In the genomic region with DNA sequence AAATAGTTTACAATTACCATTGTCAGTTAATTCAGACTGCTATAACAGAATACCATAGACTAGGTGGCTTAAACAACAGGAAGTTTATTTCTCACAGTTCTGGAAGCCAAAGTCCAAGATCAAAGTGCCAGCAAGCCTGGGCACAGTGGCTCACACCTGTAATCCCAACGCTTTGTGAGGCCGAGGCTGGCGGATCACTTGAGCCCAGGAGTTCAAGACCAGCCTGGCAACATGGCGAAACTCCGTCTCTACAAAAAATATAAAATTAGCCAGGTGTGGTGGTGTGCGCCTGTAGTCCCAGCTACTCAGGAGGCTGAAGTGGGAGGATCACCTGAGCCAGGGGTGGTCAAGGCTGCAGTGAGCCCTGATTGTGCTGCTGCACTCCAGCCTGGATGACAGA, we compare ENCODE assay signal across 1 cellular context.
TF ChIP-seq lines count a peak whose summit lies in the region.

No MANE protein-coding gene starts in this region.

TF ChIP-seq in HepG2, 621 proteins besides CTCF, POLR2A, EP300 and RAD21 (continued from another document and continues in another):
- TF ChIP-seq, protein P1, sequence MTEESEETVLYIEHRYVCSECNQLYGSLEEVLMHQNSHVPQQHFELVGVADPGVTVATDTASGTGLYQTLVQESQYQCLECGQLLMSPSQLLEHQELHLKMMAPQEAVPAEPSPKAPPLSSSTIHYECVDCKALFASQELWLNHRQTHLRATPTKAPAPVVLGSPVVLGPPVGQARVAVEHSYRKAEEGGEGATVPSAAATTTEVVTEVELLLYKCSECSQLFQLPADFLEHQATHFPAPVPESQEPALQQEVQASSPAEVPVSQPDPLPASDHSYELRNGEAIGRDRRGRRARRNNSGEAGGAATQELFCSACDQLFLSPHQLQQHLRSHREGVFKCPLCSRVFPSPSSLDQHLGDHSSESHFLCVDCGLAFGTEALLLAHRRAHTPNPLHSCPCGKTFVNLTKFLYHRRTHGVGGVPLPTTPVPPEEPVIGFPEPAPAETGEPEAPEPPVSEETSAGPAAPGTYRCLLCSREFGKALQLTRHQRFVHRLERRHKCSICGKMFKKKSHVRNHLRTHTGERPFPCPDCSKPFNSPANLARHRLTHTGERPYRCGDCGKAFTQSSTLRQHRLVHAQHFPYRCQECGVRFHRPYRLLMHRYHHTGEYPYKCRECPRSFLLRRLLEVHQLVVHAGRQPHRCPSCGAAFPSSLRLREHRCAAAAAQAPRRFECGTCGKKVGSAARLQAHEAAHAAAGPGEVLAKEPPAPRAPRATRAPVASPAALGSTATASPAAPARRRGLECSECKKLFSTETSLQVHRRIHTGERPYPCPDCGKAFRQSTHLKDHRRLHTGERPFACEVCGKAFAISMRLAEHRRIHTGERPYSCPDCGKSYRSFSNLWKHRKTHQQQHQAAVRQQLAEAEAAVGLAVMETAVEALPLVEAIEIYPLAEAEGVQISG (CRISPR knock-in tag; IDR thresholded peaks at IDR 0.05): no peak
- TF ChIP-seq TBL1XR1 (IDR thresholded peaks at IDR 0.05; ENCODE audit: borderline replicate concordance, low read length, partially characterized antibody): no peak
- TF ChIP-seq ZNF460 (CRISPR knock-in tag; IDR thresholded peaks at IDR 0.05; ENCODE audit: borderline replicate concordance): peak; percentile 81; the same call in 1 of the 2 replicates
- peak; percentile 25; the same call in 1 of the 2 replicates for TF ChIP-seq RXRB (CRISPR knock-in tag; IDR thresholded peaks at IDR 0.05; ENCODE audit: borderline replicate concordance)
- TF ChIP-seq, protein P2, sequence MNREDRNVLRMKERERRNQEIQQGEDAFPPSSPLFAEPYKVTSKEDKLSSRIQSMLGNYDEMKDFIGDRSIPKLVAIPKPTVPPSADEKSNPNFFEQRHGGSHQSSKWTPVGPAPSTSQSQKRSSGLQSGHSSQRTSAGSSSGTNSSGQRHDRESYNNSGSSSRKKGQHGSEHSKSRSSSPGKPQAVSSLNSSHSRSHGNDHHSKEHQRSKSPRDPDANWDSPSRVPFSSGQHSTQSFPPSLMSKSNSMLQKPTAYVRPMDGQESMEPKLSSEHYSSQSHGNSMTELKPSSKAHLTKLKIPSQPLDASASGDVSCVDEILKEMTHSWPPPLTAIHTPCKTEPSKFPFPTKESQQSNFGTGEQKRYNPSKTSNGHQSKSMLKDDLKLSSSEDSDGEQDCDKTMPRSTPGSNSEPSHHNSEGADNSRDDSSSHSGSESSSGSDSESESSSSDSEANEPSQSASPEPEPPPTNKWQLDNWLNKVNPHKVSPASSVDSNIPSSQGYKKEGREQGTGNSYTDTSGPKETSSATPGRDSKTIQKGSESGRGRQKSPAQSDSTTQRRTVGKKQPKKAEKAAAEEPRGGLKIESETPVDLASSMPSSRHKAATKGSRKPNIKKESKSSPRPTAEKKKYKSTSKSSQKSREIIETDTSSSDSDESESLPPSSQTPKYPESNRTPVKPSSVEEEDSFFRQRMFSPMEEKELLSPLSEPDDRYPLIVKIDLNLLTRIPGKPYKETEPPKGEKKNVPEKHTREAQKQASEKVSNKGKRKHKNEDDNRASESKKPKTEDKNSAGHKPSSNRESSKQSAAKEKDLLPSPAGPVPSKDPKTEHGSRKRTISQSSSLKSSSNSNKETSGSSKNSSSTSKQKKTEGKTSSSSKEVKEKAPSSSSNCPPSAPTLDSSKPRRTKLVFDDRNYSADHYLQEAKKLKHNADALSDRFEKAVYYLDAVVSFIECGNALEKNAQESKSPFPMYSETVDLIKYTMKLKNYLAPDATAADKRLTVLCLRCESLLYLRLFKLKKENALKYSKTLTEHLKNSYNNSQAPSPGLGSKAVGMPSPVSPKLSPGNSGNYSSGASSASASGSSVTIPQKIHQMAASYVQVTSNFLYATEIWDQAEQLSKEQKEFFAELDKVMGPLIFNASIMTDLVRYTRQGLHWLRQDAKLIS (CRISPR knock-in tag; IDR thresholded peaks at IDR 0.05): no peak
- TF ChIP-seq KDM3A (CRISPR knock-in tag; IDR thresholded peaks at IDR 0.05; ENCODE audit: low read depth): 0 out of 2 replicates have a peak, but pooled peaks have one; percentile 27
- TF ChIP-seq SOX5 (CRISPR knock-in tag; IDR thresholded peaks at IDR 0.05; ENCODE audit: borderline replicate concordance): peak; percentile 46; the same call in 1 of the 2 replicates
- no peak for TF ChIP-seq FOXP1 (IDR thresholded peaks at IDR 0.05)
- TF ChIP-seq FOXP1 (CRISPR knock-in tag; IDR thresholded peaks at IDR 0.05): peak; percentile 78
- TF ChIP-seq POLR2AphosphoS2 (IDR thresholded peaks at IDR 0.05; ENCODE audit: low read depth, low read length): no peak
- TF ChIP-seq, protein P3, sequence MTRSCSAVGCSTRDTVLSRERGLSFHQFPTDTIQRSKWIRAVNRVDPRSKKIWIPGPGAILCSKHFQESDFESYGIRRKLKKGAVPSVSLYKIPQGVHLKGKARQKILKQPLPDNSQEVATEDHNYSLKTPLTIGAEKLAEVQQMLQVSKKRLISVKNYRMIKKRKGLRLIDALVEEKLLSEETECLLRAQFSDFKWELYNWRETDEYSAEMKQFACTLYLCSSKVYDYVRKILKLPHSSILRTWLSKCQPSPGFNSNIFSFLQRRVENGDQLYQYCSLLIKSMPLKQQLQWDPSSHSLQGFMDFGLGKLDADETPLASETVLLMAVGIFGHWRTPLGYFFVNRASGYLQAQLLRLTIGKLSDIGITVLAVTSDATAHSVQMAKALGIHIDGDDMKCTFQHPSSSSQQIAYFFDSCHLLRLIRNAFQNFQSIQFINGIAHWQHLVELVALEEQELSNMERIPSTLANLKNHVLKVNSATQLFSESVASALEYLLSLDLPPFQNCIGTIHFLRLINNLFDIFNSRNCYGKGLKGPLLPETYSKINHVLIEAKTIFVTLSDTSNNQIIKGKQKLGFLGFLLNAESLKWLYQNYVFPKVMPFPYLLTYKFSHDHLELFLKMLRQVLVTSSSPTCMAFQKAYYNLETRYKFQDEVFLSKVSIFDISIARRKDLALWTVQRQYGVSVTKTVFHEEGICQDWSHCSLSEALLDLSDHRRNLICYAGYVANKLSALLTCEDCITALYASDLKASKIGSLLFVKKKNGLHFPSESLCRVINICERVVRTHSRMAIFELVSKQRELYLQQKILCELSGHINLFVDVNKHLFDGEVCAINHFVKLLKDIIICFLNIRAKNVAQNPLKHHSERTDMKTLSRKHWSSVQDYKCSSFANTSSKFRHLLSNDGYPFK (CRISPR knock-in tag; IDR thresholded peaks at IDR 0.05; ENCODE audit: borderline replicate concordance): no peak
- no peak for TF ChIP-seq NBN (conservative IDR thresholded peaks at IDR 0.05)
- TF ChIP-seq, protein P4, sequence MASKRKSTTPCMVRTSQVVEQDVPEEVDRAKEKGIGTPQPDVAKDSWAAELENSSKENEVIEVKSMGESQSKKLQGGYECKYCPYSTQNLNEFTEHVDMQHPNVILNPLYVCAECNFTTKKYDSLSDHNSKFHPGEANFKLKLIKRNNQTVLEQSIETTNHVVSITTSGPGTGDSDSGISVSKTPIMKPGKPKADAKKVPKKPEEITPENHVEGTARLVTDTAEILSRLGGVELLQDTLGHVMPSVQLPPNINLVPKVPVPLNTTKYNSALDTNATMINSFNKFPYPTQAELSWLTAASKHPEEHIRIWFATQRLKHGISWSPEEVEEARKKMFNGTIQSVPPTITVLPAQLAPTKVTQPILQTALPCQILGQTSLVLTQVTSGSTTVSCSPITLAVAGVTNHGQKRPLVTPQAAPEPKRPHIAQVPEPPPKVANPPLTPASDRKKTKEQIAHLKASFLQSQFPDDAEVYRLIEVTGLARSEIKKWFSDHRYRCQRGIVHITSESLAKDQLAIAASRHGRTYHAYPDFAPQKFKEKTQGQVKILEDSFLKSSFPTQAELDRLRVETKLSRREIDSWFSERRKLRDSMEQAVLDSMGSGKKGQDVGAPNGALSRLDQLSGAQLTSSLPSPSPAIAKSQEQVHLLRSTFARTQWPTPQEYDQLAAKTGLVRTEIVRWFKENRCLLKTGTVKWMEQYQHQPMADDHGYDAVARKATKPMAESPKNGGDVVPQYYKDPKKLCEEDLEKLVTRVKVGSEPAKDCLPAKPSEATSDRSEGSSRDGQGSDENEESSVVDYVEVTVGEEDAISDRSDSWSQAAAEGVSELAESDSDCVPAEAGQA (IDR thresholded peaks at IDR 0.05; ENCODE audit: low read depth): no peak
- TF ChIP-seq, protein P4 (CRISPR knock-in tag; IDR thresholded peaks at IDR 0.05; ENCODE audit: borderline replicate concordance): no peak
- TF ChIP-seq ZNF224 (CRISPR knock-in tag; IDR thresholded peaks at IDR 0.05): no peak
- TF ChIP-seq, protein P5, sequence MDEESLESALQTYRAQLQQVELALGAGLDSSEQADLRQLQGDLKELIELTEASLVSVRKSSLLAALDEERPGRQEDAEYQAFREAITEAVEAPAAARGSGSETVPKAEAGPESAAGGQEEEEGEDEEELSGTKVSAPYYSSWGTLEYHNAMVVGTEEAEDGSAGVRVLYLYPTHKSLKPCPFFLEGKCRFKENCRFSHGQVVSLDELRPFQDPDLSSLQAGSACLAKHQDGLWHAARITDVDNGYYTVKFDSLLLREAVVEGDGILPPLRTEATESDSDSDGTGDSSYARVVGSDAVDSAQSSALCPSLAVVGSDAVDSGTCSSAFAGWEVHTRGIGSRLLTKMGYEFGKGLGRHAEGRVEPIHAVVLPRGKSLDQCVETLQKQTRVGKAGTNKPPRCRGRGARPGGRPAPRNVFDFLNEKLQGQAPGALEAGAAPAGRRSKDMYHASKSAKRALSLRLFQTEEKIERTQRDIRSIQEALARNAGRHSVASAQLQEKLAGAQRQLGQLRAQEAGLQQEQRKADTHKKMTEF (CRISPR knock-in tag; IDR thresholded peaks at IDR 0.05): peak; percentile 27; the same call in 1 of the 2 replicates
- TF ChIP-seq, protein P6, sequence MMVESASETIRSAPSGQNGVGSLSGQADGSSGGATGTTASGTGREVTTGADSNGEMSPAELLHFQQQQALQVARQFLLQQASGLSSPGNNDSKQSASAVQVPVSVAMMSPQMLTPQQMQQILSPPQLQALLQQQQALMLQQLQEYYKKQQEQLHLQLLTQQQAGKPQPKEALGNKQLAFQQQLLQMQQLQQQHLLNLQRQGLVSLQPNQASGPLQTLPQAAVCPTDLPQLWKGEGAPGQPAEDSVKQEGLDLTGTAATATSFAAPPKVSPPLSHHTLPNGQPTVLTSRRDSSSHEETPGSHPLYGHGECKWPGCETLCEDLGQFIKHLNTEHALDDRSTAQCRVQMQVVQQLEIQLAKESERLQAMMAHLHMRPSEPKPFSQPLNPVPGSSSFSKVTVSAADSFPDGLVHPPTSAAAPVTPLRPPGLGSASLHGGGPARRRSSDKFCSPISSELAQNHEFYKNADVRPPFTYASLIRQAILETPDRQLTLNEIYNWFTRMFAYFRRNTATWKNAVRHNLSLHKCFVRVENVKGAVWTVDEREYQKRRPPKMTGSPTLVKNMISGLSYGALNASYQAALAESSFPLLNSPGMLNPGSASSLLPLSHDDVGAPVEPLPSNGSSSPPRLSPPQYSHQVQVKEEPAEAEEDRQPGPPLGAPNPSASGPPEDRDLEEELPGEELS (CRISPR knock-in tag; IDR thresholded peaks at IDR 0.05): peak; percentile 44; the same call in 1 of the 2 replicates
- TF ChIP-seq, protein P7, sequence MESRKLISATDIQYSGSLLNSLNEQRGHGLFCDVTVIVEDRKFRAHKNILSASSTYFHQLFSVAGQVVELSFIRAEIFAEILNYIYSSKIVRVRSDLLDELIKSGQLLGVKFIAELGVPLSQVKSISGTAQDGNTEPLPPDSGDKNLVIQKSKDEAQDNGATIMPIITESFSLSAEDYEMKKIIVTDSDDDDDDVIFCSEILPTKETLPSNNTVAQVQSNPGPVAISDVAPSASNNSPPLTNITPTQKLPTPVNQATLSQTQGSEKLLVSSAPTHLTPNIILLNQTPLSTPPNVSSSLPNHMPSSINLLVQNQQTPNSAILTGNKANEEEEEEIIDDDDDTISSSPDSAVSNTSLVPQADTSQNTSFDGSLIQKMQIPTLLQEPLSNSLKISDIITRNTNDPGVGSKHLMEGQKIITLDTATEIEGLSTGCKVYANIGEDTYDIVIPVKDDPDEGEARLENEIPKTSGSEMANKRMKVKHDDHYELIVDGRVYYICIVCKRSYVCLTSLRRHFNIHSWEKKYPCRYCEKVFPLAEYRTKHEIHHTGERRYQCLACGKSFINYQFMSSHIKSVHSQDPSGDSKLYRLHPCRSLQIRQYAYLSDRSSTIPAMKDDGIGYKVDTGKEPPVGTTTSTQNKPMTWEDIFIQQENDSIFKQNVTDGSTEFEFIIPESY (CRISPR knock-in tag; IDR thresholded peaks at IDR 0.05): peak; percentile 99
- no peak for TF ChIP-seq GFI1 (CRISPR knock-in tag; IDR thresholded peaks at IDR 0.05; ENCODE audit: borderline replicate concordance)
- no peak for TF ChIP-seq SRSF9 (IDR thresholded peaks at IDR 0.05; ENCODE audit: borderline replicate concordance, insufficient read depth, low read depth, low read length, poor library complexity, severe bottlenecking)
- peak; percentile 100 for TF ChIP-seq ZNF33A (CRISPR knock-in tag; IDR thresholded peaks at IDR 0.05; ENCODE audit: borderline replicate concordance)
- no peak for TF ChIP-seq KDM6A (CRISPR knock-in tag; IDR thresholded peaks at IDR 0.05; ENCODE audit: low read depth)
- TF ChIP-seq ZNF44 (CRISPR knock-in tag; IDR thresholded peaks at IDR 0.05): no peak
- TF ChIP-seq, protein P8, sequence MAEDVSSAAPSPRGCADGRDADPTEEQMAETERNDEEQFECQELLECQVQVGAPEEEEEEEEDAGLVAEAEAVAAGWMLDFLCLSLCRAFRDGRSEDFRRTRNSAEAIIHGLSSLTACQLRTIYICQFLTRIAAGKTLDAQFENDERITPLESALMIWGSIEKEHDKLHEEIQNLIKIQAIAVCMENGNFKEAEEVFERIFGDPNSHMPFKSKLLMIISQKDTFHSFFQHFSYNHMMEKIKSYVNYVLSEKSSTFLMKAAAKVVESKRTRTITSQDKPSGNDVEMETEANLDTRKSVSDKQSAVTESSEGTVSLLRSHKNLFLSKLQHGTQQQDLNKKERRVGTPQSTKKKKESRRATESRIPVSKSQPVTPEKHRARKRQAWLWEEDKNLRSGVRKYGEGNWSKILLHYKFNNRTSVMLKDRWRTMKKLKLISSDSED (CRISPR knock-in tag; IDR thresholded peaks at IDR 0.05): no peak
- no peak for TF ChIP-seq ZNF256 (CRISPR knock-in tag; conservative IDR thresholded peaks at IDR 0.05)
